9 cellular contexts compared by ENCODE assay signal in the genomic region with DNA sequence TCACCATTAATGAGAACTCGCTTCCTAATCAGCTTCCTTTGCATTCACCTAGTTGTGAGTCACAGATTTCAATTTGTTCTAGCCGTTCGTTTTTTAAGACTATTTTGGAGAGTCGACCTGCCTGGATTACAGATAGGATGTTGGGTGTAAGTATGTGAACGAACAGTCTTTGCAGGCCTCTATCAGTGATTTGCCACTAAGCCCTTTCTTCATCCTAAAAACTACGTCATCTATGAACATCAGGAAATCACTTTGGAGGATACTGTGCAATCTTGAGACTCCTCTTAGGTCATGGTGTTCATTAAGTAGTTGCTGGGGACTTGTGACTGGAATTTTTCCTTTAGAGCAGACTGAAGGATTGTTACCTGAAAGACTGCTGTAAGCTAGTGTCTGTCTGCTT. TPM values are rescaled to one million over a fixed set of nuclear protein-coding genes. Genes with fewer than 3 reads are reported as not detected.
A peak's percentile ranks its signal among the peaks of the same experiment; 100 is the strongest.
DNase-seq lines count a peak whose midpoint lies in the region; ATAC-seq and TF ChIP-seq lines count a peak whose summit lies in the region.
"Had no signal": no experiment of that assay in that cellular context is flagged by ENCODE, and none has a peak within 500 bp of the region (broad histone marks: within the 10 kb centered on the region; RNA-seq: fewer than 3 reads in every experiment).

No MANE protein-coding gene starts in this region.

- H3K27ac ChIP-seq in breast epithelium = no peak overlapping the region
- no peak overlapping the region for H3K27ac ChIP-seq in SJSA1
- H3K27ac ChIP-seq in fibroblast of lung (ENCODE audit: insufficient read depth, low read length) = no peak overlapping the region
- no peak overlapping the region for H3K27ac ChIP-seq in suprapubic skin

- peaks cover 17% of the 10 kb centered on the region for H3K79me2 ChIP-seq in fibroblast of lung (ENCODE audit: control insufficient read depth, insufficient read depth, low read length)

- peak overlapping the region; percentile 75 for H3K27ac Mint-ChIP-seq in MCF 10A (ENCODE audit: low read depth, unreplicated experiment)

- DNase-seq in MCF 10A (ENCODE audit: unreplicated experiment) (no peak), breast epithelium (ENCODE audit: low spot score in 2 of 2) (no peak), SJSA1 (ENCODE audit: low read depth in 1 of 2, low spot score in 2 of 2) (no peak), fibroblast of lung (ENCODE audit: low read depth in 2 of 2) (no peak), suprapubic skin (ENCODE audit: low spot score in 2 of 2) (no peak)
- DNase-seq: effector memory CD4-positive, alpha-beta T cell had no signal

- peak overlapping the region; percentile 71 for H3K4me2 ChIP-seq in fibroblast of lung (ENCODE audit: extremely low read depth, insufficient read depth, low read length)

- BruUV-seq in MCF 10A (replicated peaks; lab: Mats Ljungman, UMichigan) = no TSS peak

- H3K36me3 Mint-ChIP-seq in MCF 10A (ENCODE audit: insufficient read depth, unreplicated experiment) = no peaks in the 10 kb centered on the region

- no peaks in the 10 kb centered on the region for H4K20me1 ChIP-seq in fibroblast of lung (ENCODE audit: control insufficient read depth, extremely low read depth, insufficient read depth, low read length)

- ATAC-seq in HG03159 (IDR thresholded peaks at IDR 0.05; ENCODE audit: unreplicated experiment) = no peak
- ATAC-seq in GM18502 (IDR thresholded peaks at IDR 0.05; ENCODE audit: poor library complexity, unreplicated experiment) = no peak
- ATAC-seq in HG03095 (IDR thresholded peaks at IDR 0.05; ENCODE audit: unreplicated experiment) = no peak

- WGBS in suprapubic skin = 52% methylated on average over 6 of the region's 6 CpGs

- POLR2A ChIA-PET in MCF 10A (lab: Yijun Ruan, JAX) = interaction anchor here (0.7 to 0.9 kb wide), 3 partner anchors 11 to 19 kb away, joined by 3 to 4 read pairs (median 4); no protein-coding TSS in a partner anchor

- H3K4me1 ChIP-seq in breast epithelium (no peaks in the 10 kb centered on the region), SJSA1 (replicated peaks) (0 out of 2 replicates have a peak, but pooled peaks cover 4% of the 10 kb centered on the region), fibroblast of lung (ENCODE audit: control insufficient read depth, extremely low read depth, insufficient read depth, low read length) (peaks cover 3% of the 10 kb centered on the region), suprapubic skin (peaks cover 6% of the 10 kb centered on the region)

- H3K27me3 ChIP-seq in breast epithelium = no peaks in the 10 kb centered on the region
- no peaks in the 10 kb centered on the region for H3K27me3 ChIP-seq in SJSA1 (replicated peaks)
- no peaks in the 10 kb centered on the region for H3K27me3 ChIP-seq in fibroblast of lung (ENCODE audit: control insufficient read depth, insufficient read depth, low read length)
- H3K27me3 ChIP-seq in suprapubic skin = no peaks in the 10 kb centered on the region

- H3K36me3 ChIP-seq in breast epithelium (no peaks in the 10 kb centered on the region), SJSA1 (no peaks in the 10 kb centered on the region; the same call in 1 of the 2 replicates), fibroblast of lung (ENCODE audit: control insufficient read depth, insufficient read depth, low read length) (no peaks in the 10 kb centered on the region), suprapubic skin (peaks cover under 1% of the 10 kb centered on the region)

- no peaks in the 10 kb centered on the region for H3K27me3 Mint-ChIP-seq in MCF 10A (ENCODE audit: insufficient read depth, unreplicated experiment)

- H3K4me3 Mint-ChIP-seq in MCF 10A (ENCODE audit: unreplicated experiment) = peak overlapping the region; percentile 88

- CTCF ChIA-PET in MCF 10A (lab: Yijun Ruan, JAX) = interaction anchor here (0.6 kb wide), 1 partner anchor 1109 kb away, joined by 3 read pairs; no protein-coding TSS in a partner anchor

- TF ChIP-seq POLR2A in breast epithelium (IDR thresholded peaks at IDR 0.05) (no peak), suprapubic skin (IDR thresholded peaks at IDR 0.05) (no peak)

- no peak for TF ChIP-seq EP300 in suprapubic skin (IDR thresholded peaks at IDR 0.05)

- H3K9me3 ChIP-seq in breast epithelium (no peaks in the 10 kb centered on the region), SJSA1 (replicated peaks) (no peaks in the 10 kb centered on the region), fibroblast of lung (ENCODE audit: control insufficient read depth, insufficient read depth, low read depth, low read length) (no peaks in the 10 kb centered on the region), suprapubic skin (no peaks in the 10 kb centered on the region)

- TF ChIP-seq CTCF in MCF 10A (IDR thresholded peaks at IDR 0.05; ENCODE audit: unreplicated experiment) (no peak), breast epithelium (IDR thresholded peaks at IDR 0.05) (no peak), fibroblast of lung (conservative IDR thresholded peaks at IDR 0.05 in 1 of 2, IDR thresholded peaks at IDR 0.05 in 1 of 2; ENCODE audit: low read depth in 1 of 2, low read length in 2 of 2) (no peak), suprapubic skin (IDR thresholded peaks at IDR 0.05) (no peak)

- intact Hi-C loops in MCF 10A (cut with micrococcal nuclease) = no loop called here
- intact Hi-C loops in breast epithelium (cut with DNase I; ENCODE audit: low total_unique reads) = no loop called here

- no peak overlapping the region for H3K9ac ChIP-seq in fibroblast of lung (ENCODE audit: insufficient read depth, low read length)

- no peak overlapping the region for H2AFZ ChIP-seq in fibroblast of lung (ENCODE audit: low read length)

- H3K9me3 Mint-ChIP-seq in MCF 10A (ENCODE audit: unreplicated experiment) = no peaks in the 10 kb centered on the region

- H3K4me3 ChIP-seq in breast epithelium = peak overlapping the region in 1 of 3 donors; percentile 64
- H3K4me3 ChIP-seq in SJSA1 = peak overlapping the region; percentile 58
- H3K4me3 ChIP-seq in fibroblast of lung (replicated peaks in 1 of 4; ENCODE audit: control extremely low read depth in 1 of 4, insufficient read depth in 1 of 4, low read depth in 3 of 4, low read length in 4 of 4) = peak overlapping the region; percentile 67 to 79 (median 71)
- peak overlapping the region; percentile 66 for H3K4me3 ChIP-seq in suprapubic skin

- no peaks in the 10 kb centered on the region for H3K4me1 Mint-ChIP-seq in MCF 10A (ENCODE audit: insufficient read depth, unreplicated experiment)

RNA-seq across cellular contexts. Expression of a gene that starts 1.1 kb away (rescaled TPM):
- total RNA-seq in MCF 10A (2022) = 5.8 and 9.8 TPM in 2 replicates
- 10 to 100 TPM in 2 of 3 donors, 1 to 10 TPM in 1; 8.2 to 21.8 (median 20.3) TPM for total RNA-seq in breast epithelium
- total RNA-seq in SJSA1 (2014; rRNA removed; shearing (Covaris generic)) = 30.0 and 36.0 TPM in 2 replicates
- total RNA-seq in fibroblast of lung = 9.2 and 10.3 TPM in 2 replicates
- 1.7 and 3.8 TPM in 2 replicates for polyA plus RNA-seq in fibroblast of lung
- 3.9 and 9.6 TPM in 2 replicates for polyA plus RNA-seq in fibroblast of lung (2012)
- 11.3 TPM in 1 of 2 replicates, not detected in the other for polyA minus RNA-seq in fibroblast of lung (ENCODE audit: low replicate concordance)
- total RNA-seq in suprapubic skin = 10 to 100 TPM; 10.1 to 15.3 (median 13.1) TPM

RNA-seq across cellular contexts. Expression of a gene that starts 47.7 kb away (rescaled TPM):
- total RNA-seq in MCF 10A (2022) (not detected in 2 replicates), breast epithelium (under 1 TPM; 0.16 to 0.73 (median 0.33) TPM), fibroblast of lung (0.17 and 0.51 TPM in 2 replicates), suprapubic skin (1 to 10 TPM in 1 of 4 donors, under 1 TPM in 3; 0.36 to 1.1 (median 0.55) TPM)
- not detected in 2 replicates for total RNA-seq in SJSA1 (2014; rRNA removed; shearing (Covaris generic))
- polyA plus RNA-seq in fibroblast of lung = 0.14 and 0.34 TPM in 2 replicates
- 0.07 and 0.13 TPM in 2 replicates for polyA plus RNA-seq in fibroblast of lung (2012)
- polyA minus RNA-seq in fibroblast of lung (ENCODE audit: low replicate concordance) = 0.31 TPM in 1 of 2 replicates, not detected in the other
